ENCODE assay signal across 18 cellular contexts in the genomic region with DNA sequence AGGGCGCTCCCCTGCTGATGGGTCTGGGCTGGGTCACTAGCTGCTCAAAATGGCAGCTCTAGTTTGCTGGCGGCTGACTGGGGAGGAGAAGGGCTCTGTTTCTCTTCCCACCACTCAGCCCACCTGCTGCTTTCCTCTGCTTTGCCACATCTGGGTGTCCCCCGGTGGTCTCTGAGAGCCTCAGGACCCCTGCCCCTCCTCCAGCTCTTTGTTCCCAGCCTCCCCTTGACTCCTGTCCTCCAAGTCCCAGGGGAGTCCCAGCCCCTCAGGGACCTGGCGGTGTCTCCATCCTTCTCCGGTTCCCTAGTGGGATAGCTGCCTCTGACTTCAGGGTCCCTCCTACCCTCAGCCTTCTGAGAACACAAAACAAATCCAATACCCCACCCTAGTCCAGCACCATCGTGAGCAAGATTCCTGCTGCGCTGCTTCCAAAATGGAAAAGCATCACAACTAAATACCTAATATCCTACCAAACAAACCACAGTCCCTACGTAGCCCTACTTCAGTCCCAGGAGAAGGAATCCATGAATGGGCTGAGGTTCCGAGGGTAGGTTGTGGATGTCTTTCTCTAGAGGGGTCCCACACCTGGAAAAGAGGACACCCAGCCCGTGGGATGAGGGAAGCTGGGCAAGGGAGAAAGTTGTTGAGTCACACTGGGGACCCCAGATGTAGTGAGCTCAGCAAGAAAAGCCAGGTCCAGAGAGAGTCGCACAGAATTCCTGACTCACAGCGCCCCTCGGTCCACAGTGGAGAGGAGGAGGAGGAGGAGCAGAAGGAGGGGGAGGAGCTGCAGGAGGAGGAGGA. TPM values are rescaled to one million over a fixed set of nuclear protein-coding genes. Genes with fewer than 3 reads are reported as not detected.
A peak's percentile ranks its signal among the peaks of the same experiment; 100 is the strongest.
DNase-seq lines count a peak whose midpoint lies in the region; ATAC-seq and TF ChIP-seq lines count a peak whose summit lies in the region.
"Had no signal": no experiment of that assay in that cellular context is flagged by ENCODE, and none has a peak within 500 bp of the region (broad histone marks: within the 10 kb centered on the region; RNA-seq: fewer than 3 reads in every experiment).

No MANE protein-coding gene starts in this region.

- no peak overlapping the region for H3K9ac ChIP-seq in BLaER1 treated with 17β-estradiol and CSF1 and Interleukin-3, amounts not matched to agents 10 nM and 100 nM

- peak overlapping the region in 8 of 11 experiments; percentile 40 to 82 (median 56); a peak in 16 of 22 replicates for H3K4me2 ChIP-seq in BLaER1 treated with 17β-estradiol and CSF1 and Interleukin-3, amounts not matched to agents 10 nM and 100 nM

- H3K4me3 ChIP-seq in BLaER1 treated with 17β-estradiol and CSF1 and Interleukin-3, amounts not matched to agents 10 nM and 100 nM = no peak overlapping the region
- H3K4me3 ChIP-seq in ascending aorta (no peak overlapping the region), right atrium auricular region (no peak overlapping the region), sigmoid colon (no peak overlapping the region)
- H3K4me3 ChIP-seq: cardiac muscle cell had no signal

- no peaks in the 10 kb centered on the region for H3K9me3 ChIP-seq in BLaER1 treated with 17β-estradiol and CSF1 and Interleukin-3, amounts not matched to agents 10 nM and 100 nM (replicated peaks in 1 of 11)
- H3K9me3 ChIP-seq in ascending aorta (no peaks in the 10 kb centered on the region), right atrium auricular region (no peaks in the 10 kb centered on the region), sigmoid colon (no peaks in the 10 kb centered on the region)

- intact Hi-C loops in ascending aorta (cut with DNase I) (no loop called here), sigmoid colon (cut with DNase I) (no loop called here)

- H3K27me3 ChIP-seq in BLaER1 treated with 17β-estradiol and CSF1 and Interleukin-3, amounts not matched to agents 10 nM and 100 nM = no peaks in the 10 kb centered on the region
- H3K27me3 ChIP-seq in ascending aorta (no peaks in the 10 kb centered on the region), right atrium auricular region (no peaks in the 10 kb centered on the region), sigmoid colon (no peaks in the 10 kb centered on the region)

- no peak for ATAC-seq in HG03432 (IDR thresholded peaks at IDR 0.05; ENCODE audit: unreplicated experiment)
- ATAC-seq: HepG2, PC-3 had no signal

- peak in 1 of 2 donors; percentile 85 for DNase-seq in ascending aorta (ENCODE audit: low spot score in 2 of 2)
- DNase-seq in right atrium auricular region (ENCODE audit: low spot score) = peak; percentile 81
- DNase-seq in sigmoid colon = peak; percentile 81
- DNase-seq in LoVo (ENCODE audit: low spot score) = no peak
- no peak for DNase-seq in NCI-H1048 (lab: John Stamatoyannopoulos, UW)
- DNase-seq in amygdala (lab: John Stamatoyannopoulos, UW) = no peak
- DNase-seq: activated CD4-positive, CD25-positive, alpha-beta regulatory T cell; activated naive CD4-positive, alpha-beta T cell treated with anti-CD3 and anti-CD28 coated beads, Interleukin-2, amount 10 ng/mL, durations not matched to agents 7 days and 5 days; COR-L47; effector CD8-positive, alpha-beta T cell; NCI-H2081 treated with DMSO at 0.1 percent for 48 hours; NCI-H526 treated with DMSO at 0.1 percent for 48 hours; PC-3; stimulated activated CD4-positive, alpha-beta T cell treated with anti-CD3 and anti-CD28 coated beads, Interleukin-4, amount 100 ng/mL, for 4 hours had no signal

- TF ChIP-seq EP300 in sigmoid colon (IDR thresholded peaks at IDR 0.05) = no peak

- no peak for TF ChIP-seq POLR2A in sigmoid colon (IDR thresholded peaks at IDR 0.05)

- no peaks in the 10 kb centered on the region for H3K36me3 ChIP-seq in BLaER1 treated with 17β-estradiol and CSF1 and Interleukin-3, amounts not matched to agents 10 nM and 100 nM
- H3K36me3 ChIP-seq in ascending aorta = peaks cover 83 to 90% of the 10 kb centered on the region in 2 donors
- peaks cover 76% of the 10 kb centered on the region for H3K36me3 ChIP-seq in right atrium auricular region
- H3K36me3 ChIP-seq in sigmoid colon = peaks cover 64 to 88% (median 66%) of the 10 kb centered on the region in 4 donors
- H3K36me3 ChIP-seq: cardiac muscle cell had no signal

- no peak overlapping the region for H3K27ac ChIP-seq in BLaER1 treated with 17β-estradiol and CSF1 and Interleukin-3, amounts not matched to agents 10 nM and 100 nM
- peak overlapping the region; percentile 72 to 78 for H3K27ac ChIP-seq in ascending aorta
- H3K27ac ChIP-seq in right atrium auricular region = peak overlapping the region; percentile 63 to 69
- H3K27ac ChIP-seq in sigmoid colon = peak overlapping the region; percentile 27 to 55 (median 32)
- H3K27ac ChIP-seq: cardiac muscle cell had no signal

- TF ChIP-seq CTCF in ascending aorta (IDR thresholded peaks at IDR 0.05) = peak in 1 of 3 experiments; percentile 7
- no peak for TF ChIP-seq CTCF in right atrium auricular region (IDR thresholded peaks at IDR 0.05)
- no peak for TF ChIP-seq CTCF in sigmoid colon (IDR thresholded peaks at IDR 0.05)

- H4K20me1 ChIP-seq in BLaER1 treated with 17β-estradiol and CSF1 and Interleukin-3, amounts not matched to agents 10 nM and 100 nM = 0 out of 22 replicates have a peak, but pooled peaks cover 0 to 3% (median 0%) of the 10 kb centered on the region in 11 experiments

- WGBS in sigmoid colon, 2 donors = 90 to 93% methylated on average over 13 of the region's 13 CpGs

- H3K4me1 ChIP-seq in BLaER1 treated with 17β-estradiol and CSF1 and Interleukin-3, amounts not matched to agents 10 nM and 100 nM = peaks cover 0 to 27% (median 15%) of the 10 kb centered on the region in 10 experiments; a peak in 16 of 20 replicates
- H3K4me1 ChIP-seq in ascending aorta (peaks cover 7 to 28% of the 10 kb centered on the region in 2 donors), right atrium auricular region (peaks cover 0 to 29% of the 10 kb centered on the region in 2 donors), sigmoid colon (peaks cover 0 to 6% (median 4%) of the 10 kb centered on the region in 4 donors)

RNA-seq across cellular contexts. Expression of a gene that starts 45.0 kb away (rescaled TPM):
- 1,040 TPM for total RNA-seq in ascending aorta
- total RNA-seq in right atrium auricular region = 100 to 1,000 TPM in 1 of 2 donors, 10 to 100 TPM in 1; 83.7 to 240 TPM
- total RNA-seq in sigmoid colon = 100 to 1,000 TPM; 126 to 960 (median 409) TPM
- 100 to 1,000 TPM in 2 of 3 donors, 10 to 100 TPM in 1; 28.0 to 208 (median 201) TPM for polyA plus RNA-seq in sigmoid colon
- total RNA-seq: cardiac muscle cell, HepG2 had no signal

Comparison
In these comparisons a context has a peak if more than half of its experiments do, and no peak if none do; other contexts are left out.
1. H3K27ac ChIP-seq: peak in ascending aorta (2 of 2), right atrium auricular region (2 of 2) and sigmoid colon (4 of 4); none in BLaER1 treated with 17β-estradiol and CSF1 and Interleukin-3, amounts not matched to agents 10 nM and 100 nM (0 of 11).
2. DNase-seq: peak in right atrium auricular region (single experiment) and sigmoid colon (single experiment); none in LoVo (single experiment), NCI-H1048 (single experiment) and amygdala (0 of 56).